In genomic region chr3:60599586-60599985, GRCh38 we compare ENCODE assay signal across 25 cellular contexts.
"Had no signal": no experiment of that assay in that cellular context is flagged by ENCODE, and none has a peak within 500 bp of the region (broad histone marks: within the 10 kb centered on the region; RNA-seq: fewer than 3 reads in every experiment).

No MANE protein-coding gene starts in this region.

- H3K27me3 Mint-ChIP-seq: dendritic cell treated with granulocyte-macrophage colony-stimulating factor and Interleukin-4, amounts not matched to agents 40 ng/mL and 50 ng/mL, for 4 days had no signal

- H3K4me1 ChIP-seq: colonic mucosa, foreskin keratinocyte, lower lobe of right lung had no signal

- H3K27me3 ChIP-seq: colonic mucosa, esophagus squamous epithelium, gastroesophageal sphincter, heart left ventricle, hepatocyte, left lung had no signal

- DNase-seq: colonic mucosa; cortex of kidney; effector CD8-positive, alpha-beta T cell; effector memory CD8-positive, alpha-beta T cell; endodermal cell; erythroblast; esophagus squamous epithelium; foreskin keratinocyte; heart left ventricle; hypothalamus; immature natural killer cell; islet precursor cell; kidney; kidney glomerular epithelial cell; left colon; left lung; left ventricle myocardium superior; lower lobe of right lung; mesenchymal stem cell; midbrain had no signal

- H3K9me3 ChIP-seq: colonic mucosa, esophagus squamous epithelium, gastroesophageal sphincter, heart left ventricle, left lung, lower lobe of right lung had no signal

- H3K4me3 Mint-ChIP-seq: dendritic cell treated with granulocyte-macrophage colony-stimulating factor and Interleukin-4, amounts not matched to agents 40 ng/mL and 50 ng/mL, for 4 days; effector memory CD8-positive, alpha-beta T cell; endodermal cell; immature natural killer cell had no signal

- ATAC-seq: effector memory CD8-positive, alpha-beta T cell; esophagus mucosa; foreskin keratinocyte; gastroesophageal sphincter; heart left ventricle; left colon; left lung; left ventricle myocardium superior; lower lobe of right lung had no signal

- H3K9me3 Mint-ChIP-seq: dendritic cell treated with granulocyte-macrophage colony-stimulating factor and Interleukin-4, amounts not matched to agents 40 ng/mL and 50 ng/mL, for 4 days; endodermal cell had no signal

- H3K4me3 ChIP-seq: colonic mucosa, esophagus squamous epithelium, gastroesophageal sphincter, heart left ventricle, hepatocyte, left lung, lower lobe of right lung had no signal

- H2AFZ ChIP-seq: hepatocyte had no signal

- H3K36me3 ChIP-seq: colonic mucosa, esophagus squamous epithelium, gastroesophageal sphincter, heart left ventricle, left lung, lower lobe of right lung had no signal

- H3K36me3 Mint-ChIP-seq: immature natural killer cell had no signal

- H3K27ac ChIP-seq: colonic mucosa, epithelial cell of prostate, esophagus squamous epithelium, foreskin keratinocyte, gastroesophageal sphincter, heart left ventricle, hepatocyte, left lung, lower lobe of right lung had no signal

- H3K79me2 ChIP-seq: hepatocyte had no signal

- H3K27ac Mint-ChIP-seq: dendritic cell treated with granulocyte-macrophage colony-stimulating factor and Interleukin-4, amounts not matched to agents 40 ng/mL and 50 ng/mL, for 4 days; effector memory CD8-positive, alpha-beta T cell; endodermal cell; immature natural killer cell had no signal
